ENCODE assay signal across 13 cellular contexts in genomic region chr22:21074092-21074715, GRCh38. TPM values are rescaled to one million over a fixed set of nuclear protein-coding genes. Genes with fewer than 3 reads are reported as not detected.
A peak's percentile ranks its signal among the peaks of the same experiment; 100 is the strongest.
DNase-seq lines count a peak whose midpoint lies in the region; ATAC-seq and TF ChIP-seq lines count a peak whose summit lies in the region.
"Had no signal": no experiment of that assay in that cellular context is flagged by ENCODE, and none has a peak within 500 bp of the region (broad histone marks: within the 10 kb centered on the region; RNA-seq: fewer than 3 reads in every experiment).

No MANE protein-coding gene starts in this region.

- 68% methylated on average over 8 of the region's 8 CpGs for WGBS in prostate gland

- no peaks in the 10 kb centered on the region for H3K36me3 Mint-ChIP-seq in activated T-helper 17 cell treated with anti-CD3 and anti-CD28 coated beads, Interleukin-2, amount 50 U/mL, for 72 hours (ENCODE audit: low read depth)
- H3K36me3 Mint-ChIP-seq: CD8-positive, alpha-beta T cell had no signal

- no peak overlapping the region for H3K27ac ChIP-seq in prostate gland

- H3K4me1 Mint-ChIP-seq in activated T-helper 17 cell treated with anti-CD3 and anti-CD28 coated beads, Interleukin-2, amount 50 U/mL, for 72 hours, result no peaks in the 10 kb centered on the region

- H3K4me3 ChIP-seq in AG10803 (ENCODE audit: low read length), result no peak overlapping the region
- no peak overlapping the region for H3K4me3 ChIP-seq in prostate gland

- H3K4me1 ChIP-seq in prostate gland (replicated peaks), result no peaks in the 10 kb centered on the region

- peak; percentile 23 for ATAC-seq in activated T-helper 17 cell treated with anti-CD3 and anti-CD28 coated beads, Interleukin-2, amount 50 U/mL, for 72 hours (replicated peaks)
- ATAC-seq in HG03565 (IDR thresholded peaks at IDR 0.05; ENCODE audit: unreplicated experiment) (no peak), GM18505 (IDR thresholded peaks at IDR 0.05; ENCODE audit: unreplicated experiment) (no peak)
- ATAC-seq: CD8-positive, alpha-beta T cell had no signal

- no peak for TF ChIP-seq CTCF in AG10803 (conservative IDR thresholded peaks at IDR 0.05; ENCODE audit: low read length)
- no peak for TF ChIP-seq CTCF in prostate gland (IDR thresholded peaks at IDR 0.05)

- peak; percentile 81 for DNase-seq in AG10803 (ENCODE audit: low read depth)
- peak; percentile 5 to 14 for DNase-seq in Kasumi-1 (lab: John Stamatoyannopoulos, UW)
- DNase-seq in glomerular visceral epithelial cell (ENCODE audit: extremely low spot score), result peak; percentile 48
- no peak for DNase-seq in NCI-H1105 (lab: John Stamatoyannopoulos, UW)
- DNase-seq in prostate gland (ENCODE audit: low spot score), result no peak
- DNase-seq: activated effector memory CD4-positive, alpha-beta T cell treated with anti-CD3 and anti-CD28 coated beads, Interleukin-2, amount 50 U/mL, for 16 hours; CD8-positive, alpha-beta T cell; endodermal cell; NCI-H2171 had no signal

- TF ChIP-seq POLR2A in prostate gland (IDR thresholded peaks at IDR 0.05) (no peak), GM18505 (IDR thresholded peaks at IDR 0.05; ENCODE audit: borderline replicate concordance, extremely low read depth, insufficient read depth, insufficient read length) (no peak)

- no peaks in the 10 kb centered on the region for H3K36me3 ChIP-seq in prostate gland

- no peaks in the 10 kb centered on the region for H3K9me3 Mint-ChIP-seq in activated T-helper 17 cell treated with anti-CD3 and anti-CD28 coated beads, Interleukin-2, amount 50 U/mL, for 72 hours
- H3K9me3 Mint-ChIP-seq: CD8-positive, alpha-beta T cell had no signal

- H3K9me3 ChIP-seq in prostate gland, result no peaks in the 10 kb centered on the region

- H3K4me3 Mint-ChIP-seq in activated T-helper 17 cell treated with anti-CD3 and anti-CD28 coated beads, Interleukin-2, amount 50 U/mL, for 72 hours, result no peak overlapping the region
- H3K4me3 Mint-ChIP-seq: CD8-positive, alpha-beta T cell; endodermal cell had no signal

- H3K27me3 Mint-ChIP-seq in activated T-helper 17 cell treated with anti-CD3 and anti-CD28 coated beads, Interleukin-2, amount 50 U/mL, for 72 hours, result peaks cover 3% of the 10 kb centered on the region

- no peaks in the 10 kb centered on the region for H3K27me3 ChIP-seq in prostate gland (replicated peaks; ENCODE audit: insufficient read depth)

- H3K27ac Mint-ChIP-seq in activated T-helper 17 cell treated with anti-CD3 and anti-CD28 coated beads, Interleukin-2, amount 50 U/mL, for 72 hours, result no peak overlapping the region
- H3K27ac Mint-ChIP-seq: CD8-positive, alpha-beta T cell; endodermal cell had no signal

- intact Hi-C loops in prostate gland (cut with DNase I), result no loop called here

RNA-seq across cellular contexts. Expression of gene LRRC74B, which starts 28.5 kb away (rescaled TPM):
- not detected for total RNA-seq in activated T-helper 17 cell treated with anti-CD3 and anti-CD28 coated beads, Interleukin-2, amount 50 U/mL, for 72 hours
- under 1 TPM in 1 of 2 donors, not detected in 1; 0.45 TPM for total RNA-seq in prostate gland
- total RNA-seq: CD8-positive, alpha-beta T cell; endodermal cell; pulmonary artery endothelial cell had no signal

RNA-seq across cellular contexts. Expression of gene SLC7A4, which starts 41.8 kb away (rescaled TPM):
- not detected for total RNA-seq in activated T-helper 17 cell treated with anti-CD3 and anti-CD28 coated beads, Interleukin-2, amount 50 U/mL, for 72 hours
- total RNA-seq in prostate gland, result 10 to 100 TPM; 13.0 to 53.9 TPM
- total RNA-seq: CD8-positive, alpha-beta T cell; pulmonary artery endothelial cell had no signal

RNA-seq across cellular contexts. Expression of gene P2RX6, which starts 59.2 kb away (rescaled TPM):
- under 1 TPM in 1 of 2 donors, not detected in 1; 0.28 TPM for total RNA-seq in activated T-helper 17 cell treated with anti-CD3 and anti-CD28 coated beads, Interleukin-2, amount 50 U/mL, for 72 hours
- 1 to 10 TPM; 4.6 to 5.5 TPM for total RNA-seq in prostate gland

Comparison
In these comparisons a context has a peak if more than half of its experiments do, and no peak if none do; other contexts are left out.
1. DNase-seq: peak in AG10803 (single experiment), Kasumi-1 (2 of 2) and glomerular visceral epithelial cell (single experiment); none in NCI-H1105 (single experiment) and prostate gland (single experiment).
2. RNA of gene SLC7A4, which starts 41.8 kb away (total RNA-seq): 13.0 to 53.9 TPM in prostate gland; not detected in activated T-helper 17 cell treated with anti-CD3 and anti-CD28 coated beads, Interleukin-2, amount 50 U/mL, for 72 hours; every median in the first group is over 10 times any median in the second.
3. RNA of gene P2RX6, which starts 59.2 kb away (total RNA-seq): 4.6 to 5.5 TPM in prostate gland; 0.28 TPM in activated T-helper 17 cell treated with anti-CD3 and anti-CD28 coated beads, Interleukin-2, amount 50 U/mL, for 72 hours; every median in the first group is over 4 times any median in the second.